ENCODE assay signal across 18 cellular contexts in the genomic region with DNA sequence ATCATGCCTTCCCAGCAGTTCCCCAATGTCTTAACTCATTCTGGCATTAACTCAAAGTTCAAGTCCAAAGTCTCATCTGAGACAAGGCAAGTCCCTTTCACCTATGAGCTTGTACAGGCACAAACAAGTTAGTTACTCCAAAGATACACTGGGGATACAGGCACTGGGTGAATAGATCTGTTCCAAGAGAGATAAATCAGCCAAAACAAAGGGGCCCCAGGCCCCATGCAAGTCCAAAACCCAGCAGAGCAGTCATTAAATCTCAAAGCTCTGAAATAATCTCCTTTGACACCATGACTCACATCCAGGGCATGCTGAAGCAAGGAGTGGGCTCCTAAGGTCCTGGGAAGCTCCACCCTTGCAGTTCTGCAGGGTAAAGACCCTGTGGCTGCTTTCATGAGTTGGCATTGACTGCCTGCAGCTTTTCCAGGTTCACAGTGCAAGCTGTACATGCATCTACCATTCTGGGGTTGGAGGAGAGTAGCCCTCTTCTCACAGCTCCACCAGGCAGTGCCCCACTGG.
"Had no signal": no experiment of that assay in that cellular context is flagged by ENCODE, and none has a peak within 500 bp of the region (broad histone marks: within the 10 kb centered on the region; RNA-seq: fewer than 3 reads in every experiment).

No MANE protein-coding gene starts in this region.

- ATAC-seq: gastroesophageal sphincter; heart left ventricle; left ventricle myocardium superior; lower lobe of right lung; natural killer cell; sciatic nerve; stimulated activated memory B cell treated with anti-CD40 and anti-IgM and Interleukin-4, amounts not matched to agents 10 μg/mL and 1 μg/mL and 100 μg/mL, for 72 hours; stimulated activated naive CD8-positive, alpha-beta T cell treated with anti-CD3 and anti-CD28 coated beads, Interleukin-15, Interleukin-2, amounts not matched to agents 100 U/mL and 50 U/mL, for 24 hours had no signal

- DNase-seq: dorsolateral prefrontal cortex; effector CD4-positive, alpha-beta T cell; foreskin fibroblast; left ventricle myocardium superior; lower lobe of right lung; natural killer cell; occipital lobe; ovary; spleen; stimulated activated CD4-positive, alpha-beta T cell treated with anti-CD3 and anti-CD28 coated beads, Interleukin-4, amount 100 ng/mL, for 4 hours; stimulated activated naive CD8-positive, alpha-beta T cell treated with anti-CD3 and anti-CD28 coated beads, Interleukin-15, Interleukin-2, amounts not matched to agents 100 U/mL and 50 U/mL, for 24 hours; substantia nigra; testis; tibial artery had no signal
